Comparison of ENCODE assay signal across 8 cellular contexts in the genomic region with DNA sequence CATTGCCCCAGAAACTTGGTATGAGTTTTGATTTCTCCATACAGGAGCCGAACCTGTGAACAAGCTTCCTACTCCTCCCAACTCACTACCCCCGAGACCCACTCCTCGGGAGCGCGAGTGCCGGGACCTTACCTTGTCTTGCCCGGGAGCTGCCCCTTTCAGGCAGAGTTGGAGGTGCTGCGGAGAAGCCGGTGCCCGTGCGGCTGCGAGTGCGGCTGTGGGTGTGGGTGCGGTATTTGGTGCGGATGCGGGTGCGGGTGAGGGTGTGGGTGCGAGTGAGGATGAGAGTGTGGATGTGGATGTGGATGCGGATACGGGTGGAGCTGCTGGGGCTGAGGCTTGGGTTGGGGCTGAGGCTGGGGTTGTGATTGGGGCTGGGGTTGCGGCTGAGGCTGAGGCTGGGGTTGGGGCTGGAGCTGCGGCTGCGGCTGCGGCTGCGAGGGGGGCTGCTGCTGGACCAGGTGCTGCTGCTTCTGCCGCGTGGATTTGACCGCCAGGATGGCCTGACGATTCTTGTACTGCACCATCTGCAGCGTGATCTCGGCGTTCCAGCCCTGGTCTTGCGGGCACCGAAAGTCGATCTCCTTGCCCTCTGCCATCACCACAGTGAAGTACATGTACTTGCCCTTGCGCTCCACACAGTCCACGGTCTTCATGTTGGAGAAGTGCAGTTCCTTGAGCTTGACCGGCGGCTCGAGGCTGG. TPM values are rescaled to one million over a fixed set of nuclear protein-coding genes. Genes with fewer than 3 reads are reported as not detected.
A peak's percentile ranks its signal among the peaks of the same experiment; 100 is the strongest.
DNase-seq lines count a peak whose midpoint lies in the region; ATAC-seq and TF ChIP-seq lines count a peak whose summit lies in the region.

No MANE protein-coding gene starts in this region.

- H3K9me3 Mint-ChIP-seq in immature natural killer cell = no peaks in the 10 kb centered on the region

- H3K27ac ChIP-seq in DND-41 (ENCODE audit: low read length) (peak overlapping the region; percentile 72), brain microvascular endothelial cell (peak overlapping the region; percentile 98)

- in situ Hi-C loops in brain microvascular endothelial cell (cut with HindIII; ENCODE audit: low pct_ligation_motif_present, low sequenced_read_pairs) = loop anchor here (25.0 kb wide), 1 partner anchor 493 kb away; no protein-coding TSS in a partner anchor

- H3K27me3 ChIP-seq in DND-41 (ENCODE audit: insufficient read depth, low read length, poor library complexity) (no peaks in the 10 kb centered on the region), brain microvascular endothelial cell (replicated peaks) (no peaks in the 10 kb centered on the region)

- H3K4me3 ChIP-seq in DND-41 (ENCODE audit: low read depth in 1 of 2, low read length in 2 of 2) = peak overlapping the region; percentile 71 to 74
- peak overlapping the region; percentile 99 for H3K4me3 ChIP-seq in brain microvascular endothelial cell (ENCODE audit: low read depth, low read length)

- H3K4me1 ChIP-seq in DND-41 (ENCODE audit: insufficient read depth, low read length) = peaks cover 39% of the 10 kb centered on the region

- no peaks in the 10 kb centered on the region for H3K36me3 Mint-ChIP-seq in T-helper 17 cell (ENCODE audit: low read depth)
- H3K36me3 Mint-ChIP-seq in immature natural killer cell = no peaks in the 10 kb centered on the region

- no peaks in the 10 kb centered on the region for H4K20me1 ChIP-seq in DND-41 (ENCODE audit: insufficient read depth, low read length)

- peak overlapping the region; percentile 89 for H3K9ac ChIP-seq in DND-41 (ENCODE audit: low read depth, low read length)

- H3K79me2 ChIP-seq in DND-41 (ENCODE audit: insufficient read depth, low read length) = peaks cover 8% of the 10 kb centered on the region; the same call in 1 of the 2 replicates

- ATAC-seq in DND-41 (ENCODE audit: insufficient read depth, low read depth) = peak; percentile 23
- ATAC-seq in HG03565 (IDR thresholded peaks at IDR 0.05; ENCODE audit: unreplicated experiment) = peak; percentile 1
- ATAC-seq in T-helper 17 cell = peak; percentile 7
- ATAC-seq in GM18517 (IDR thresholded peaks at IDR 0.05; ENCODE audit: unreplicated experiment) = no peak

- H2AFZ ChIP-seq in DND-41 (ENCODE audit: low read depth, low read length) = peak overlapping the region; percentile 95

- H3K4me1 Mint-ChIP-seq in T-helper 17 cell = peaks cover 22% of the 10 kb centered on the region
- peaks cover 24 to 33% of the 10 kb centered on the region in 2 donors for H3K4me1 Mint-ChIP-seq in immature natural killer cell

- peak overlapping the region; percentile 95 for H3K4me2 ChIP-seq in DND-41 (ENCODE audit: insufficient read depth, low read length)

- no peaks in the 10 kb centered on the region for H3K9me3 ChIP-seq in DND-41 (ENCODE audit: insufficient read depth, low read length, severe bottlenecking)
- H3K9me3 ChIP-seq in T-helper 17 cell (ENCODE audit: control insufficient read depth, low read length, poor library complexity, severe bottlenecking) = no peaks in the 10 kb centered on the region

- H3K4me3 Mint-ChIP-seq in T-helper 17 cell = peak overlapping the region; percentile 94
- H3K4me3 Mint-ChIP-seq in immature natural killer cell = peak overlapping the region; percentile 88 to 95 (median 90)

- H3K27me3 Mint-ChIP-seq in T-helper 17 cell = no peaks in the 10 kb centered on the region
- peaks cover 15 to 23% (median 16%) of the 10 kb centered on the region in 3 donors for H3K27me3 Mint-ChIP-seq in immature natural killer cell (ENCODE audit: low read depth in 3 of 3)

- DNase-seq in DND-41 (peak; percentile 57), T-helper 17 cell (peak; percentile 20 to 30 (median 28)), brain microvascular endothelial cell (peak; percentile 30), immature natural killer cell (peak; percentile 66 to 71 (median 68)), middle frontal gyrus (ENCODE audit: extremely low spot score, low spot score) (no peak)
- peak; percentile 26 to 34 for DNase-seq in stimulated activated CD4-positive, alpha-beta T cell treated with anti-CD3 and anti-CD28 coated beads, Interleukin-15, amount 100 ng/mL, for 1 hour (ENCODE audit: low read depth in 1 of 2, low spot score in 1 of 2)

- TF ChIP-seq CTCF in DND-41 (IDR thresholded peaks at IDR 0.05; ENCODE audit: borderline replicate concordance, extremely low read depth, low read length, poor library complexity, severe bottlenecking) (no peak), brain microvascular endothelial cell (IDR thresholded peaks at IDR 0.05; ENCODE audit: low read depth, low read length, missing control alignments) (no peak)

- H3K36me3 ChIP-seq in DND-41 (ENCODE audit: insufficient read depth, low read length) (no peaks in the 10 kb centered on the region; the same call in 1 of the 2 replicates), brain microvascular endothelial cell (replicated peaks) (peaks cover 36% of the 10 kb centered on the region)

- peak overlapping the region; percentile 98 for H3K27ac Mint-ChIP-seq in T-helper 17 cell
- H3K27ac Mint-ChIP-seq in immature natural killer cell = peak overlapping the region; percentile 67 to 99 (median 90)

RNA-seq across cellular contexts. Expression of gene PHLDA1, which starts 1.0 kb away (rescaled TPM):
- total RNA-seq in T-helper 17 cell = 10 to 100 TPM; 22.2 to 23.6 TPM
- 1 to 10 TPM in 1 of 3 donors, under 1 TPM in 2; 0.59 to 1.4 (median 0.92) TPM for polyA plus RNA-seq in immature natural killer cell

RNA-seq across cellular contexts. Expression of gene NAP1L1, which starts 54.0 kb away (rescaled TPM):
- total RNA-seq in T-helper 17 cell = 100 to 1,000 TPM; 672 to 731 TPM
- 100 to 1,000 TPM in 1 of 3 donors, 10 to 100 TPM in 2; 66.9 to 108 (median 90.2) TPM for polyA plus RNA-seq in immature natural killer cell
